Comparison of ENCODE assay signal across 1 cellular context in genomic region chr10:17499014-17499413, GRCh38. TPM values are rescaled to one million over a fixed set of nuclear protein-coding genes. Genes with fewer than 3 reads are reported as not detected.
"Had no signal": no experiment of that assay in that cellular context is flagged by ENCODE, and none has a peak within 500 bp of the region (broad histone marks: within the 10 kb centered on the region; RNA-seq: fewer than 3 reads in every experiment).

No MANE protein-coding gene starts in this region.

RNA-seq across cellular contexts. Expression of gene ST8SIA6, which starts 44.6 kb away (rescaled TPM):
- total RNA-seq: M059J had no signal
